Comparison of ENCODE assay signal across 20 cellular contexts in the genomic region with DNA sequence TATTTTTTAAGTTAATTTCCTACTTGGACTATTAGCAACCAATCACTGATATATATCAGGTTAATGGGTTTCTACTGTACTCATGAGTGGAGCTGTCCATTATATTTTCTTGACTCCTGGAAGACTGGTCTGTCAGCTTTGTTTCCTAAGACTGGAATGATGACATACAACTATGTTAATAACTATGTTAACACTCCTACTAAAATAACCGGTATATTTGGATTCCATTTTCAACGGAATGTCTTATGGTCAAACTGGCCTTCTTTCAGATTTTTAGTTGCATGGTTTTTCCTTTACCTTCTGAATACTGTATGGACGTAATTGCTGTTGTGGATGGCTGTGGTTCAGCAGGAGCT. TPM values are rescaled to one million over a fixed set of nuclear protein-coding genes. Genes with fewer than 3 reads are reported as not detected.
DNase-seq lines count a peak whose midpoint lies in the region; ATAC-seq, FAIRE-seq and TF ChIP-seq lines count a peak whose summit lies in the region.
"Had no signal": no experiment of that assay in that cellular context is flagged by ENCODE, and none has a peak within 500 bp of the region (broad histone marks: within the 10 kb centered on the region; RNA-seq: fewer than 3 reads in every experiment).

No MANE protein-coding gene starts in this region.

- H3K4me3 Mint-ChIP-seq in IgD-negative memory B cell (no peak overlapping the region), astrocyte (ENCODE audit: unreplicated experiment) (no peak overlapping the region)
- H3K4me3 Mint-ChIP-seq: GM23338; stimulated activated naive B cell treated with anti-CD40 and anti-IgM and Interleukin-4, amounts not matched to agents 10 μg/mL and 1 μg/mL and 100 μg/mL, for 72 hours had no signal

- H3K9ac ChIP-seq in astrocyte (ENCODE audit: low read length) (no peak overlapping the region), smooth muscle cell (ENCODE audit: low read depth) (no peak overlapping the region)

- peaks cover 6% of the 10 kb centered on the region for H3K36me3 ChIP-seq in astrocyte (ENCODE audit: insufficient read depth, low read length)
- peaks cover 0 to 18% of the 10 kb centered on the region in 2 donors for H3K36me3 ChIP-seq in left lung
- no peaks in the 10 kb centered on the region for H3K36me3 ChIP-seq in smooth muscle cell (ENCODE audit: low read depth)

- FAIRE-seq in astrocyte (lab: Jason Lieb, UNC), result no peak
- FAIRE-seq: D721Med, kidney had no signal

- no peaks in the 10 kb centered on the region for H3K27me3 Mint-ChIP-seq in IgD-negative memory B cell
- H3K27me3 Mint-ChIP-seq in astrocyte (ENCODE audit: low read depth, unreplicated experiment), result no peaks in the 10 kb centered on the region
- H3K27me3 Mint-ChIP-seq: stimulated activated naive B cell treated with anti-CD40 and anti-IgM and Interleukin-4, amounts not matched to agents 10 μg/mL and 1 μg/mL and 100 μg/mL, for 72 hours had no signal

- H3K4me1 Mint-ChIP-seq in IgD-negative memory B cell (peaks cover 26 to 35% (median 31%) of the 10 kb centered on the region in 3 donors), astrocyte (ENCODE audit: low read depth, unreplicated experiment) (peaks cover 37% of the 10 kb centered on the region)

- H4K20me1 ChIP-seq in astrocyte (ENCODE audit: insufficient read depth, low read length), result peaks cover 17% of the 10 kb centered on the region
- H4K20me1 ChIP-seq in smooth muscle cell (ENCODE audit: low read depth), result peaks cover 44% of the 10 kb centered on the region

- H3K27me3 ChIP-seq in astrocyte (ENCODE audit: insufficient read depth, low read length) (no peaks in the 10 kb centered on the region), left lung (no peaks in the 10 kb centered on the region), smooth muscle cell (ENCODE audit: low read depth) (no peaks in the 10 kb centered on the region)
- H3K27me3 ChIP-seq: right atrium auricular region, upper lobe of left lung had no signal

- H3F3A ChIP-seq in smooth muscle cell (ENCODE audit: low read depth), result no peaks in the 10 kb centered on the region

- peaks cover 45% of the 10 kb centered on the region for H3K4me1 ChIP-seq in astrocyte (ENCODE audit: insufficient read depth, low read length)
- H3K4me1 ChIP-seq in left lung, result peaks cover 6 to 9% of the 10 kb centered on the region in 2 donors
- H3K4me1 ChIP-seq in smooth muscle cell (ENCODE audit: low read depth), result peaks cover 13% of the 10 kb centered on the region

- H3K9me3 Mint-ChIP-seq in IgD-negative memory B cell (no peaks in the 10 kb centered on the region), astrocyte (ENCODE audit: unreplicated experiment) (peaks cover 2% of the 10 kb centered on the region)
- H3K9me3 Mint-ChIP-seq: GM23338; stimulated activated naive B cell treated with anti-CD40 and anti-IgM and Interleukin-4, amounts not matched to agents 10 μg/mL and 1 μg/mL and 100 μg/mL, for 72 hours had no signal

- intact Hi-C loops in left lung (cut with DNase I), result no loop called here

- in situ Hi-C loops in GM13977 (cut with MboI; ENCODE audit: low pct_unique_long_range_greater_than_20kb, low sequenced_read_pairs, unreplicated experiment), result no loop called here

- TF ChIP-seq CTCF in astrocyte (IDR thresholded peaks at IDR 0.05; ENCODE audit: insufficient read depth, low read depth, low read length) (no peak), left lung (IDR thresholded peaks at IDR 0.05) (no peak), smooth muscle cell (IDR thresholded peaks at IDR 0.05; ENCODE audit: borderline replicate concordance, insufficient read depth, poor library complexity, severe bottlenecking) (no peak), GM13977 (IDR thresholded peaks at IDR 0.05; ENCODE audit: extremely low read depth, insufficient read depth, missing control alignments) (no peak)

- H3K27ac ChIP-seq in astrocyte (ENCODE audit: low read depth, low read length), result peak overlapping the region; percentile 62
- H3K27ac ChIP-seq in left lung, result peak overlapping the region in 1 of 2 donors; percentile 39
- peak overlapping the region; percentile 60 for H3K27ac ChIP-seq in smooth muscle cell (ENCODE audit: low read depth)

- H3K79me2 ChIP-seq in astrocyte (ENCODE audit: insufficient read depth, low read length) (peaks cover 41% of the 10 kb centered on the region), smooth muscle cell (ENCODE audit: low read depth) (peaks cover 24% of the 10 kb centered on the region)

- WGBS in smooth muscle cell (ENCODE audit: low lambda C conversion rate), result 73% methylated on average over 3 of the region's 3 CpGs

- DNase-seq in astrocyte (ENCODE audit: low read depth), result no peak
- no peak for DNase-seq in left lung
- no peak for DNase-seq in smooth muscle cell (lab: John Stamatoyannopoulos, UW; ENCODE audit: unreplicated experiment)
- no peak for DNase-seq in NK-92 treated with Interleukin-12 subunit alpha and Interleukin-12 subunit beta, amount 100 ng/mL, for 24 hours (lab: John Stamatoyannopoulos, UW)
- DNase-seq in activated CD4-positive, CD25-positive, alpha-beta regulatory T cell treated with anti-CD3 and anti-CD28 coated beads, Interleukin-2, amount 50 U/mL, for 72 hours, result no peak
- no peak for DNase-seq in GM13977 (ENCODE audit: low spot score)
- DNase-seq: activated CD4-positive, alpha-beta T cell treated with anti-CD3 and anti-CD28 coated beads, Interleukin-2, amount 50 U/mL, for 1 hour; activated gamma-delta T cell treated with Interleukin-2 at 50 U/mL for 16 hours; kidney; mucosa of descending colon; NCI-H1105; NCI-H2081 treated with DMSO at 0.1 percent for 48 hours; stimulated activated naive B cell treated with anti-CD40 and anti-IgM and Interleukin-4, amounts not matched to agents 10 μg/mL and 1 μg/mL and 100 μg/mL, for 72 hours; SW 1271; upper lobe of left lung had no signal

- H3K4me2 ChIP-seq in astrocyte (ENCODE audit: low read length) (peak overlapping the region; percentile 51), smooth muscle cell (no peak overlapping the region)
- H3K4me2 ChIP-seq: GM23338 had no signal

- H3K36me3 Mint-ChIP-seq in IgD-negative memory B cell, result peaks cover 3% of the 10 kb centered on the region
- peaks cover 11% of the 10 kb centered on the region for H3K36me3 Mint-ChIP-seq in astrocyte (ENCODE audit: low read depth, unreplicated experiment)

- H3K4me3 ChIP-seq in astrocyte (ENCODE audit: insufficient read depth, low read depth, low read length) (no peak overlapping the region), left lung (no peak overlapping the region), smooth muscle cell (no peak overlapping the region)
- H3K4me3 ChIP-seq: GM23338, mucosa of descending colon, right atrium auricular region, upper lobe of left lung had no signal

- H3K27ac Mint-ChIP-seq in IgD-negative memory B cell (peak overlapping the region in 2 of 3 donors; percentile 12 to 26), astrocyte (ENCODE audit: unreplicated experiment) (peak overlapping the region; percentile 15)
- H3K27ac Mint-ChIP-seq: GM23338; stimulated activated naive B cell treated with anti-CD40 and anti-IgM and Interleukin-4, amounts not matched to agents 10 μg/mL and 1 μg/mL and 100 μg/mL, for 72 hours had no signal

- ATAC-seq in left lung, result peak; percentile 57
- ATAC-seq in HG02588 (IDR thresholded peaks at IDR 0.05; ENCODE audit: unreplicated experiment), result no peak
- ATAC-seq: GM23338; mucosa of descending colon; stimulated activated naive B cell treated with anti-CD40 and anti-IgM and Interleukin-4, amounts not matched to agents 10 μg/mL and 1 μg/mL and 100 μg/mL, for 72 hours had no signal

- H2AFZ ChIP-seq in astrocyte (ENCODE audit: low read depth, low read length), result no peak overlapping the region
- no peak overlapping the region for H2AFZ ChIP-seq in smooth muscle cell (ENCODE audit: low read depth)
- H2AFZ ChIP-seq: GM23338 had no signal

- H3K9me3 ChIP-seq in astrocyte (ENCODE audit: insufficient read depth, low read depth, low read length) (no peaks in the 10 kb centered on the region), left lung (no peaks in the 10 kb centered on the region), smooth muscle cell (replicated peaks; ENCODE audit: low read depth) (no peaks in the 10 kb centered on the region)
- H3K9me3 ChIP-seq: mucosa of descending colon, right atrium auricular region, upper lobe of left lung had no signal

RNA-seq across cellular contexts. Expression of gene GPI, which starts 45.8 kb away (rescaled TPM):
- 139 TPM for polyA plus RNA-seq in IgD-negative memory B cell
- total RNA-seq in astrocyte, result 249 and 258 TPM in 2 replicates
- 100 to 1,000 TPM; 189 to 248 TPM for total RNA-seq in left lung
- 113 and 132 TPM in 2 replicates for total RNA-seq in smooth muscle cell
- 223 and 233 TPM in 2 replicates for polyA plus RNA-seq in smooth muscle cell
